ENCODE assay signal across 20 cellular contexts in the genomic region with DNA sequence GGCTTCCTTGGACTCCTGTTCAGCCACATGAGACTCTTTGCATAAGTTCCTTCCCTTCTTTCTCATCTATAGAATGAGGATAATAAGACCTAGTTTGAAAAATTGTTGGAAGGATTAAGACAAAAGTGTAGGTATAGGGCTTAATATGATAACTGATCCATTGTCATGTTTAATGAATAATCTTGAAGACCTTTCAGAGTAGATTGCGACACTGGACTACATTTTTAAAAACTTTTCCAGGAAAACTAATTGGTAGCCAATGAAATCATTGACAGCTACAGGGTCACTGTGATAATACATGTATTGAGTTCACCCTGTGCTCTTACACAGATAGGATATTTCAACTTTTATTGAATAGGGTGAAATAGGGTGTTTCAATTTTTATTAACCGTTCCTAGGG.
A peak's percentile ranks its signal among the peaks of the same experiment; 100 is the strongest.
DNase-seq lines count a peak whose midpoint lies in the region; ATAC-seq, FAIRE-seq and TF ChIP-seq lines count a peak whose summit lies in the region.
"Had no signal": no experiment of that assay in that cellular context is flagged by ENCODE, and none has a peak within 500 bp of the region (broad histone marks: within the 10 kb centered on the region; RNA-seq: fewer than 3 reads in every experiment).

No MANE protein-coding gene starts in this region.

- H3K36me3 Mint-ChIP-seq in MCF 10A (ENCODE audit: insufficient read depth, unreplicated experiment) = peaks cover 4% of the 10 kb centered on the region

- CTCF ChIA-PET in MCF 10A (lab: Yijun Ruan, JAX) = no interaction called here
- CTCF ChIA-PET in mammary epithelial cell (lab: Charles Lee; ENCODE audit: low non-redundant PET) = no interaction called here

- no peak for FAIRE-seq in H54 (lab: Jason Lieb, UNC)
- FAIRE-seq: D721Med, GM12891, HepG2, HTR-8/SVneo had no signal

- no peaks in the 10 kb centered on the region for H3K27me3 Mint-ChIP-seq in MCF 10A (ENCODE audit: insufficient read depth, unreplicated experiment)

- no peaks in the 10 kb centered on the region for H3K9me3 Mint-ChIP-seq in MCF 10A (ENCODE audit: unreplicated experiment)
- H3K9me3 Mint-ChIP-seq: CD8-positive, alpha-beta T cell had no signal

- H3K27ac Mint-ChIP-seq in MCF 10A (ENCODE audit: low read depth, unreplicated experiment) = peak overlapping the region; percentile 95
- H3K27ac Mint-ChIP-seq: CD14-positive monocyte; CD8-positive, alpha-beta T cell had no signal

- no peaks in the 10 kb centered on the region for H4K20me1 ChIP-seq in mammary epithelial cell (ENCODE audit: insufficient read depth, low read length)

- in situ Hi-C loops in mammary epithelial cell (cut with MboI; ENCODE audit: low sequenced_read_pairs in 2 of 2) = no loop called here

- H3K79me2 ChIP-seq in mammary epithelial cell (ENCODE audit: insufficient read depth, low read length) (no peaks in the 10 kb centered on the region), mesendoderm (ENCODE audit: control insufficient read depth, insufficient read depth, low read length) (no peaks in the 10 kb centered on the region)

- H2AK5ac ChIP-seq in mesendoderm (ENCODE audit: low read length) = no peak overlapping the region

- no peaks in the 10 kb centered on the region for H3K9me3 ChIP-seq in breast epithelium
- no peaks in the 10 kb centered on the region for H3K9me3 ChIP-seq in mammary epithelial cell (replicated peaks; ENCODE audit: insufficient read depth, low read length)
- H3K9me3 ChIP-seq: HAP-1 had no signal

- no peak overlapping the region for H4K5ac ChIP-seq in mesendoderm (ENCODE audit: low read length)

- no peak for TF ChIP-seq CTCF in MCF 10A (IDR thresholded peaks at IDR 0.05; ENCODE audit: unreplicated experiment)
- no peak for TF ChIP-seq CTCF in breast epithelium (IDR thresholded peaks at IDR 0.05)
- no peak for TF ChIP-seq CTCF in mammary epithelial cell (conservative IDR thresholded peaks at IDR 0.05 in 1 of 2, IDR thresholded peaks at IDR 0.05 in 1 of 2; ENCODE audit: extremely low read depth in 1 of 2, insufficient read depth in 1 of 2, low read depth in 1 of 2, low read length in 2 of 2)

- H2BK15ac ChIP-seq in mesendoderm (replicated peaks; ENCODE audit: low read depth) = peak overlapping the region; percentile 43

- TF ChIP-seq POLR2A in breast epithelium (IDR thresholded peaks at IDR 0.05) (no peak), H54 (IDR thresholded peaks at IDR 0.05; ENCODE audit: low read depth, low read length) (no peak)

- no peak overlapping the region for H2BK120ac ChIP-seq in mesendoderm (ENCODE audit: low read depth, low read length)

- no peak overlapping the region for H3K4me3 ChIP-seq in breast epithelium
- H3K4me3 ChIP-seq in mammary epithelial cell (replicated peaks in 1 of 3; ENCODE audit: insufficient read depth in 1 of 3, low read depth in 2 of 3, low read length in 3 of 3) = no peak overlapping the region
- H3K4me3 ChIP-seq in mesendoderm (ENCODE audit: low read length) = no peak overlapping the region
- H3K4me3 ChIP-seq: HAP-1 had no signal

- H3K4me1 ChIP-seq in breast epithelium (no peaks in the 10 kb centered on the region), mammary epithelial cell (ENCODE audit: insufficient read depth, low read length) (peaks cover 17% of the 10 kb centered on the region), mesendoderm (ENCODE audit: control insufficient read depth, low read depth, low read length) (peaks cover 3% of the 10 kb centered on the region)
- H3K4me1 ChIP-seq: HAP-1 had no signal

- no peaks in the 10 kb centered on the region for H3K36me3 ChIP-seq in breast epithelium
- H3K36me3 ChIP-seq in mammary epithelial cell (ENCODE audit: insufficient read depth, low read length) = no peaks in the 10 kb centered on the region
- H3K36me3 ChIP-seq in mesendoderm (ENCODE audit: control insufficient read depth, insufficient read depth, low read length) = no peaks in the 10 kb centered on the region

- H3K18ac ChIP-seq in mesendoderm (ENCODE audit: low read length) = no peak overlapping the region

- POLR2A ChIA-PET in MCF 10A (lab: Yijun Ruan, JAX) = interaction anchor here (1.5 to 1.8 kb wide), 3 partner anchors 32 to 87 kb away, joined by 4 to 6 read pairs (median 4); partner anchors contain the start of gene CEP152

- 93% methylated on average over 2 of the region's 2 CpGs for WGBS in mammary epithelial cell (ENCODE audit: low coverage, missing lambda C conversion rate)
- no CpG with 5 or more reads among the region's 2 CpGs for WGBS in mesendoderm (ENCODE audit: extremely low coverage, insufficient coverage, low lambda C conversion rate)

- no peak overlapping the region for H4K8ac ChIP-seq in mesendoderm (ENCODE audit: low read depth, low read length)

- H3K27ac ChIP-seq in breast epithelium (no peak overlapping the region), mammary epithelial cell (ENCODE audit: insufficient read depth, low read depth, low read length) (peak overlapping the region; percentile 38), mesendoderm (ENCODE audit: low read depth, low read length) (no peak overlapping the region)
- H3K27ac ChIP-seq: 22Rv1 had no signal

- no peak overlapping the region for H3K4me3 Mint-ChIP-seq in MCF 10A (ENCODE audit: unreplicated experiment)
- H3K4me3 Mint-ChIP-seq: CD14-positive monocyte; CD8-positive, alpha-beta T cell had no signal

- H3K23ac ChIP-seq in mesendoderm (ENCODE audit: low read length) = no peak overlapping the region

- dilution Hi-C loops in mammary epithelial cell (cut with HindIII; ENCODE audit: low sequenced_read_pairs) = no loop called here

- no peak overlapping the region for H3K4ac ChIP-seq in mesendoderm (ENCODE audit: low read depth, low read length)

- H3K9ac ChIP-seq in mammary epithelial cell (ENCODE audit: insufficient read depth, low read length) (no peak overlapping the region), mesendoderm (ENCODE audit: low read length) (no peak overlapping the region)

- H3K27me3 ChIP-seq in breast epithelium (no peaks in the 10 kb centered on the region), mammary epithelial cell (ENCODE audit: insufficient read depth, low read length) (no peaks in the 10 kb centered on the region), mesendoderm (ENCODE audit: insufficient read depth, low read length, poor library complexity) (no peaks in the 10 kb centered on the region)

- H2BK5ac ChIP-seq in mesendoderm (ENCODE audit: low read length) = no peak overlapping the region

- no TSS peak for BruUV-seq in MCF 10A (replicated peaks; lab: Mats Ljungman, UMichigan)
- no TSS peak for BruUV-seq in mammary epithelial cell (replicated peaks; lab: Mats Ljungman, UMichigan)

- no peaks in the 10 kb centered on the region for H3K79me1 ChIP-seq in mesendoderm (ENCODE audit: low read length)

- peaks cover 24% of the 10 kb centered on the region for H3K4me1 Mint-ChIP-seq in MCF 10A (ENCODE audit: insufficient read depth, unreplicated experiment)

- ATAC-seq in GM21825 (IDR thresholded peaks at IDR 0.05; ENCODE audit: unreplicated experiment) = no peak
- ATAC-seq: CD8-positive, alpha-beta T cell; HepG2 had no signal

- intact Hi-C loops in MCF 10A (cut with micrococcal nuclease) = no loop called here
- intact Hi-C loops in breast epithelium (cut with DNase I; ENCODE audit: low total_unique reads) = no loop called here
- intact Hi-C loops in mammary epithelial cell (cut with micrococcal nuclease) = loop anchor here (1.0 to 5.0 kb wide), 4 partner anchors 29 to 243 kb away; partner anchors contain the start of gene CEP152

- H3K4me2 ChIP-seq in mammary epithelial cell (ENCODE audit: insufficient read depth, low read depth, low read length) (no peak overlapping the region), mesendoderm (ENCODE audit: low read length) (no peak overlapping the region)

- H2AFZ ChIP-seq in mammary epithelial cell (ENCODE audit: low read depth, low read length) = no peak overlapping the region

- no peak for DNase-seq in MCF 10A (ENCODE audit: unreplicated experiment)
- no peak for DNase-seq in breast epithelium (ENCODE audit: low spot score in 2 of 2)
- DNase-seq in mammary epithelial cell = no peak
- DNase-seq in mesendoderm = no peak
- no peak for DNase-seq in NCI-H2081 (lab: John Stamatoyannopoulos, UW)
- DNase-seq in NCI-H2227 treated with DMSO at 0.1 percent for 48 hours (lab: John Stamatoyannopoulos, UW) = no peak
- DNase-seq in H54 (ENCODE audit: insufficient read length, low spot score) = no peak
- DNase-seq: CD8-positive, alpha-beta T cell; COR-L47; DMS153; DMS79 treated with DMSO at 0.1 percent for 48 hours; GOT3 had no signal

- no peak overlapping the region for H3K56ac ChIP-seq in mesendoderm (ENCODE audit: low read length)
